ENCODE assay signal across 2 cellular contexts in genomic region chr6:30025197-30025596, GRCh38.
TF ChIP-seq lines count a peak whose summit lies in the region.

No MANE protein-coding gene starts in this region.

TF ChIP-seq in HepG2, 621 proteins besides CTCF, POLR2A, EP300 and RAD21:
- TF ChIP-seq RFX1 (IDR thresholded peaks at IDR 0.05) (0 out of 2 replicates have a peak, but pooled peaks have one; percentile 8), PAXIP1 (CRISPR knock-in tag; conservative IDR thresholded peaks at IDR 0.05) (no peak)

TF ChIP-seq in K562, 482 proteins besides CTCF, POLR2A, EP300 and RAD21:
- TF ChIP-seq CHD4 (IDR thresholded peaks at IDR 0.05; ENCODE audit: insufficient read depth, insufficient replicate concordance, low read depth, low read length, poor library complexity, severe bottlenecking) (no peak), RFX1 (IDR thresholded peaks at IDR 0.05) (peak; percentile 15; the same call in 1 of the 2 replicates)
